ENCODE assay signal across 9 cellular contexts in genomic region chr12:14995583-14996425, GRCh38. TPM values are rescaled to one million over a fixed set of nuclear protein-coding genes. Genes with fewer than 3 reads are reported as not detected.
A peak's percentile ranks its signal among the peaks of the same experiment; 100 is the strongest.
DNase-seq lines count a peak whose midpoint lies in the region; ATAC-seq and TF ChIP-seq lines count a peak whose summit lies in the region.
"Had no signal": no experiment of that assay in that cellular context is flagged by ENCODE, and none has a peak within 500 bp of the region (broad histone marks: within the 10 kb centered on the region; RNA-seq: fewer than 3 reads in every experiment).

No MANE protein-coding gene starts in this region.

- peaks cover 0 to 2% of the 10 kb centered on the region in 2 donors for H3K9me3 Mint-ChIP-seq in activated T-cell treated with anti-CD3 and anti-CD28 coated beads, Interleukin-2, amount 50 U/mL, for 72 hours
- peaks cover 6% of the 10 kb centered on the region for H3K9me3 Mint-ChIP-seq in progenitor cell of endocrine pancreas (ENCODE audit: low read depth)

- peak; percentile 89 for TF ChIP-seq CTCF in progenitor cell of endocrine pancreas (IDR thresholded peaks at IDR 0.05; ENCODE audit: unreplicated experiment)

- H3K4me1 Mint-ChIP-seq in activated T-cell treated with anti-CD3 and anti-CD28 coated beads, Interleukin-2, amount 50 U/mL, for 72 hours (ENCODE audit: low read depth) = peaks cover 25% of the 10 kb centered on the region
- H3K4me1 Mint-ChIP-seq in progenitor cell of endocrine pancreas (ENCODE audit: low read depth) = peaks cover 2% of the 10 kb centered on the region

- DNase-seq in activated T-cell treated with anti-CD3 and anti-CD28 coated beads, Interleukin-2, amount 50 U/mL, for 72 hours = no peak
- no peak for DNase-seq in activated T-cell treated with anti-CD3 and anti-CD28 coated beads for 4 hours
- DNase-seq in NCI-H1092 (lab: John Stamatoyannopoulos, UW) = peak; percentile 38
- DNase-seq in SW 1271 (lab: John Stamatoyannopoulos, UW) = peak; percentile 20 to 75
- DNase-seq in fibroblast of peridontal ligament (ENCODE audit: extremely low read depth) = peak; percentile 89
- no peak for DNase-seq in progenitor cell of endocrine pancreas (ENCODE audit: low spot score, unreplicated experiment)
- DNase-seq in H7 = no peak

- H3K27me3 ChIP-seq in H7 (ENCODE audit: control insufficient read depth, insufficient read depth, low read length) = no peaks in the 10 kb centered on the region

- H3K27me3 Mint-ChIP-seq in activated T-cell treated with anti-CD3 and anti-CD28 coated beads, Interleukin-2, amount 50 U/mL, for 72 hours (ENCODE audit: low read depth) = no peaks in the 10 kb centered on the region
- no peaks in the 10 kb centered on the region for H3K27me3 Mint-ChIP-seq in progenitor cell of endocrine pancreas

- peak; percentile 44 to 59 for ATAC-seq in activated T-cell treated with anti-CD3 and anti-CD28 coated beads, Interleukin-2, amount 50 U/mL, for 72 hours (replicated peaks in 1 of 2)
- ATAC-seq in HG03045 (IDR thresholded peaks at IDR 0.05; ENCODE audit: unreplicated experiment) = no peak

- no peak overlapping the region for H3K4me3 ChIP-seq in H7 (ENCODE audit: insufficient read depth, low read depth, low read length)

- peaks cover 0 to 2% of the 10 kb centered on the region in 2 donors for H3K36me3 Mint-ChIP-seq in activated T-cell treated with anti-CD3 and anti-CD28 coated beads, Interleukin-2, amount 50 U/mL, for 72 hours (ENCODE audit: insufficient read depth in 2 of 2)
- no peaks in the 10 kb centered on the region for H3K36me3 Mint-ChIP-seq in progenitor cell of endocrine pancreas (ENCODE audit: insufficient read depth)

- peak overlapping the region; percentile 68 for H3K27ac Mint-ChIP-seq in activated T-cell treated with anti-CD3 and anti-CD28 coated beads, Interleukin-2, amount 50 U/mL, for 72 hours
- H3K27ac Mint-ChIP-seq in progenitor cell of endocrine pancreas = no peak overlapping the region

- no peaks in the 10 kb centered on the region for H3K36me3 ChIP-seq in H7 (replicated peaks; ENCODE audit: control insufficient read depth, insufficient read depth, low read length)

- H3K4me3 Mint-ChIP-seq in activated T-cell treated with anti-CD3 and anti-CD28 coated beads, Interleukin-2, amount 50 U/mL, for 72 hours = no peak overlapping the region
- H3K4me3 Mint-ChIP-seq in progenitor cell of endocrine pancreas (ENCODE audit: low read depth) = no peak overlapping the region

RNA-seq across cellular contexts. Expression of gene PDE6H, which starts 23.0 kb away (rescaled TPM):
- total RNA-seq in activated T-cell treated with anti-CD3 and anti-CD28 coated beads, Interleukin-2, amount 50 U/mL, for 72 hours = not detected
- not detected in 2 replicates for total RNA-seq in progenitor cell of endocrine pancreas
- total RNA-seq in H7 (2014; rRNA removed; shearing (Covaris generic)) = not detected in 2 replicates
- total RNA-seq: urinary bladder had no signal

RNA-seq across cellular contexts. Expression of gene ARHGDIB, which starts 34.4 kb away (rescaled TPM):
- total RNA-seq in activated T-cell treated with anti-CD3 and anti-CD28 coated beads, Interleukin-2, amount 50 U/mL, for 72 hours = 100 to 1,000 TPM; 402 to 450 TPM
- 0.79 and 1.7 TPM in 2 replicates for total RNA-seq in progenitor cell of endocrine pancreas
- total RNA-seq in H7 (2014; rRNA removed; shearing (Covaris generic)) = 0.89 and 2.1 TPM in 2 replicates

RNA-seq across cellular contexts. Expression of gene ERP27, which starts 57.5 kb away (rescaled TPM):
- total RNA-seq in activated T-cell treated with anti-CD3 and anti-CD28 coated beads, Interleukin-2, amount 50 U/mL, for 72 hours = 1 to 10 TPM; 3.8 to 4.0 TPM
- 22.8 and 23.1 TPM in 2 replicates for total RNA-seq in progenitor cell of endocrine pancreas
- total RNA-seq in H7 (2014; rRNA removed; shearing (Covaris generic)) = not detected in 2 replicates

Comparison
In these comparisons a context has a peak if more than half of its experiments do, and no peak if none do; other contexts are left out.
1. DNase-seq: peak in NCI-H1092 (single experiment), SW 1271 (2 of 2) and fibroblast of peridontal ligament (single experiment); none in activated T-cell treated with anti-CD3 and anti-CD28 coated beads, Interleukin-2, amount 50 U/mL, for 72 hours (0 of 2), activated T-cell treated with anti-CD3 and anti-CD28 coated beads for 4 hours (single experiment), progenitor cell of endocrine pancreas (single experiment) and H7 (single experiment).
2. RNA of gene ARHGDIB, which starts 34.4 kb away (total RNA-seq): 402 to 450 TPM in activated T-cell treated with anti-CD3 and anti-CD28 coated beads, Interleukin-2, amount 50 U/mL, for 72 hours; 0.89 to 2.1 TPM in H7 and 0.79 to 1.7 TPM in progenitor cell of endocrine pancreas; every median in the first group is over 100 times any median in the second.